ENCODE assay signal across 11 cellular contexts in genomic region chr20:19802492-19803158, GRCh38. TPM values are rescaled to one million over a fixed set of nuclear protein-coding genes. Genes with fewer than 3 reads are reported as not detected.
DNase-seq lines count a peak whose midpoint lies in the region; ATAC-seq, FAIRE-seq and TF ChIP-seq lines count a peak whose summit lies in the region.
"Had no signal": no experiment of that assay in that cellular context is flagged by ENCODE, and none has a peak within 500 bp of the region (broad histone marks: within the 10 kb centered on the region; RNA-seq: fewer than 3 reads in every experiment).

No MANE protein-coding gene starts in this region.

- H3K27me3 ChIP-seq in breast epithelium, result no peaks in the 10 kb centered on the region

- H3K4me3 ChIP-seq in breast epithelium (no peak overlapping the region), mucosa of descending colon (no peak overlapping the region)

- CTCF ChIA-PET in activated CD8-positive, alpha-beta T cell treated with anti-CD3 and anti-CD28 coated beads, Interleukin-2, amount 10 ng/mL, durations not matched to agents 7 days and 5 days (lab: Charles Lee), result no interaction called here

- peak in 2 of 3 donors; percentile 56 to 63 for TF ChIP-seq CTCF in breast epithelium (IDR thresholded peaks at IDR 0.05)
- no peak for TF ChIP-seq CTCF in mucosa of descending colon (IDR thresholded peaks at IDR 0.05)

- H3K4me1 ChIP-seq in breast epithelium, result peaks cover 0 to 12% of the 10 kb centered on the region in 2 donors
- H3K4me1 ChIP-seq in mucosa of descending colon (ENCODE audit: low read depth), result peaks cover 15% of the 10 kb centered on the region

- no peaks in the 10 kb centered on the region for H3K36me3 Mint-ChIP-seq in activated CD8-positive, alpha-beta T cell treated with anti-CD3 and anti-CD28 coated beads, Interleukin-2, amount 10 ng/mL, durations not matched to agents 7 days and 5 days (ENCODE audit: low read depth)

- H3K9me3 Mint-ChIP-seq in activated CD8-positive, alpha-beta T cell treated with anti-CD3 and anti-CD28 coated beads, Interleukin-2, amount 10 ng/mL, durations not matched to agents 7 days and 5 days (ENCODE audit: insufficient read depth), result no peaks in the 10 kb centered on the region
- H3K9me3 Mint-ChIP-seq: stimulated activated naive CD8-positive, alpha-beta T cell treated with anti-CD3 and anti-CD28 coated beads, Interleukin-15, amount 100 ng/mL, for 72 hours had no signal

- ATAC-seq in mucosa of descending colon, result peak; percentile 82
- ATAC-seq in activated CD8-positive, alpha-beta T cell treated with anti-CD3 and anti-CD28 coated beads, Interleukin-2, amount 10 ng/mL, durations not matched to agents 7 days and 5 days, result no peak
- no peak for ATAC-seq in HG03565 (IDR thresholded peaks at IDR 0.05; ENCODE audit: unreplicated experiment)
- ATAC-seq: stimulated activated naive CD8-positive, alpha-beta T cell treated with anti-CD3 and anti-CD28 coated beads, Interleukin-15, amount 100 ng/mL, for 72 hours had no signal

- no peaks in the 10 kb centered on the region for H3K9me3 ChIP-seq in breast epithelium
- H3K9me3 ChIP-seq in mucosa of descending colon, result no peaks in the 10 kb centered on the region

- no peaks in the 10 kb centered on the region for H3K4me1 Mint-ChIP-seq in activated CD8-positive, alpha-beta T cell treated with anti-CD3 and anti-CD28 coated beads, Interleukin-2, amount 10 ng/mL, durations not matched to agents 7 days and 5 days (ENCODE audit: low read depth)
- H3K4me1 Mint-ChIP-seq: stimulated activated naive CD8-positive, alpha-beta T cell treated with anti-CD3 and anti-CD28 coated beads, Interleukin-15, amount 100 ng/mL, for 72 hours had no signal

- TF ChIP-seq POLR2A in breast epithelium (IDR thresholded peaks at IDR 0.05), result no peak

- FAIRE-seq in frontal cortex (lab: Jason Lieb, UNC), result no peak

- intact Hi-C loops in breast epithelium (cut with DNase I; ENCODE audit: low total_unique reads) (no loop called here), mucosa of descending colon (cut with DNase I, micrococcal nuclease) (no loop called here)

- no peak overlapping the region for H3K27ac Mint-ChIP-seq in activated CD8-positive, alpha-beta T cell treated with anti-CD3 and anti-CD28 coated beads, Interleukin-2, amount 10 ng/mL, durations not matched to agents 7 days and 5 days
- H3K27ac Mint-ChIP-seq: stimulated activated naive CD8-positive, alpha-beta T cell treated with anti-CD3 and anti-CD28 coated beads, Interleukin-15, amount 100 ng/mL, for 72 hours had no signal

- no peak overlapping the region for H3K4me3 Mint-ChIP-seq in activated CD8-positive, alpha-beta T cell treated with anti-CD3 and anti-CD28 coated beads, Interleukin-2, amount 10 ng/mL, durations not matched to agents 7 days and 5 days
- H3K4me3 Mint-ChIP-seq: stimulated activated naive CD8-positive, alpha-beta T cell treated with anti-CD3 and anti-CD28 coated beads, Interleukin-15, amount 100 ng/mL, for 72 hours had no signal

- H3K36me3 ChIP-seq in breast epithelium, result no peaks in the 10 kb centered on the region
- H3K36me3 ChIP-seq in mucosa of descending colon (ENCODE audit: low read depth), result no peaks in the 10 kb centered on the region

- H3K27ac ChIP-seq in breast epithelium, result peak overlapping the region in 1 of 2 donors; percentile 14
- H3K27ac ChIP-seq: HL-60 had no signal

- DNase-seq in DMS 273 treated with DMSO at 0.1 percent for 48 hours (lab: John Stamatoyannopoulos, UW) (peak; percentile 44), NAMALWA (ENCODE audit: low spot score) (peak; percentile 7), breast epithelium (ENCODE audit: low spot score in 2 of 2) (no peak), mucosa of descending colon (peak in 1 of 3 donors; percentile 53), T-helper 2 cell (no peak), frontal cortex (ENCODE audit: low spot score in 2 of 2) (no peak)
- no peak for DNase-seq in activated CD8-positive, alpha-beta T cell treated with anti-CD3 and anti-CD28 coated beads, Interleukin-2, amount 10 ng/mL, durations not matched to agents 7 days and 5 days
- DNase-seq: cortex of kidney; stimulated activated naive CD8-positive, alpha-beta T cell treated with anti-CD3 and anti-CD28 coated beads, Interleukin-15, amount 100 ng/mL, for 72 hours had no signal

- POLR2A ChIA-PET in activated CD8-positive, alpha-beta T cell treated with anti-CD3 and anti-CD28 coated beads, Interleukin-2, amount 10 ng/mL, durations not matched to agents 7 days and 5 days (lab: Charles Lee), result no interaction called here

- no peaks in the 10 kb centered on the region for H3K27me3 Mint-ChIP-seq in activated CD8-positive, alpha-beta T cell treated with anti-CD3 and anti-CD28 coated beads, Interleukin-2, amount 10 ng/mL, durations not matched to agents 7 days and 5 days (ENCODE audit: low read depth)

RNA-seq across cellular contexts. Expression of gene RIN2, which starts 44.6 kb away (rescaled TPM):
- total RNA-seq in breast epithelium (100 to 1,000 TPM in 2 of 3 donors, 10 to 100 TPM in 1; 82.7 to 114 (median 104) TPM), mucosa of descending colon (100 to 1,000 TPM in 1 of 3 donors, 10 to 100 TPM in 2; 73.1 to 127 (median 73.9) TPM), frontal cortex (9.0 TPM)
- not detected for total RNA-seq in activated CD8-positive, alpha-beta T cell treated with anti-CD3 and anti-CD28 coated beads, Interleukin-2, amount 10 ng/mL, durations not matched to agents 7 days and 5 days

Comparison
In these comparisons a context has a peak if more than half of its experiments do, and no peak if none do; other contexts are left out.
1. DNase-seq: peak in DMS 273 treated with DMSO at 0.1 percent for 48 hours (single experiment) and NAMALWA (single experiment); none in breast epithelium (0 of 2), T-helper 2 cell (0 of 5), frontal cortex (0 of 2) and activated CD8-positive, alpha-beta T cell treated with anti-CD3 and anti-CD28 coated beads, Interleukin-2, amount 10 ng/mL, durations not matched to agents 7 days and 5 days (single experiment).